2 cellular contexts compared by ENCODE assay signal in genomic region chr17:55687037-55687436, GRCh38.
TF ChIP-seq lines count a peak whose summit lies in the region.

No MANE protein-coding gene starts in this region.

TF ChIP-seq in HEK293, 187 proteins besides CTCF, POLR2A, EP300 and RAD21:
- TF ChIP-seq ZNF585B (tag by site-specific recombination; IDR thresholded peaks at IDR 0.05) (peak; percentile 85), SETDB1 (IDR thresholded peaks at IDR 0.05; ENCODE audit: insufficient read length, low read length) (peak; percentile 44), ZNF324 (tag by site-specific recombination; IDR thresholded peaks at IDR 0.05) (no peak), ZNF19 (tag by site-specific recombination; IDR thresholded peaks at IDR 0.05; ENCODE audit: low read depth) (no peak)
TF ChIP-seq in HEK293: peak in this region for 2.

TF ChIP-seq in K562, 482 proteins besides CTCF, POLR2A, EP300 and RAD21:
- TF ChIP-seq POLR2G (IDR thresholded peaks at IDR 0.05; ENCODE audit: low read depth, low read length) = no peak
- TF ChIP-seq ZFP36 (IDR thresholded peaks at IDR 0.05; ENCODE audit: low read depth, low read length, partially characterized antibody) = peak; percentile 69
- TF ChIP-seq POLR3G (IDR thresholded peaks at IDR 0.05; ENCODE audit: extremely low read depth, insufficient read length, insufficient replicate concordance) = no peak
